ENCODE assay signal across 12 cellular contexts in the genomic region with DNA sequence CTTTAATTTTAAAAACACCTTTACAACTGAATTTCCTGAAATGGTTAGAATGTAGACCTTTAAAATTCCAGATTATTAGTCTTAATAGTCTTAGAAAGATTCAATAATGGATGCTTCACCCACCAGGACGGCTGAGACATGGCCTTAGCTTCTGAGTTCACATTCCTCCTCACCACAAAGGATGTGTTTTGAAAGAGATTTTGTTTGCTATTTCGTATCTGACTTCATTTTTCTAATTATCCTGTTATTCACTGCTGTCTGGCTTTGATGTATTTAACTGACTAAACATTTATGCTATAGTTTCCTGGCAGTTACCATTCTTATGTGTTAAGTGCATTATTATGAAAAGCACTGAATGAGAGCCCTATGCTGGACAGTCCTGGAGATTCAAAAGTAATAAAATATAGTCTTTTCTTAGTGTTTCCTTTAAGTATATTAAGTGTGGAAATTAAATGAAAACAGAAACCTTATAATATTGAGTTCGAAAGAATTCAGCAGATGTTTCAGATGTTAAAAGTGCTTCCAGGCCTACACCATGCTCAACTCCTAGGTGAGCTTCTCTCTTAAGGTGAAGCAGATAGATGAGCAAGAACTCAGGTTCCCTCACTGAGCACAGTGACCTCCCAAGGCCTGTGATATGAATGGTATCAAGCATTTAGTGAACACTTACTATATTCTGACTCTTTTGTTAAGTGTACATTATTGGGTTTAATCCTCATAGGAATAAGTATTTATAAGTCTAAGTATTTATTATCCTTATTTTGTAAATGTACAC.
DNase-seq lines count a peak whose midpoint lies in the region; ATAC-seq and TF ChIP-seq lines count a peak whose summit lies in the region.
"Had no signal": no experiment of that assay in that cellular context is flagged by ENCODE, and none has a peak within 500 bp of the region (broad histone marks: within the 10 kb centered on the region; RNA-seq: fewer than 3 reads in every experiment).

No MANE protein-coding gene starts in this region.

- no peaks in the 10 kb centered on the region for H3K27me3 ChIP-seq in brain microvascular endothelial cell (replicated peaks)

- no peak overlapping the region for H3K4me3 ChIP-seq in brain microvascular endothelial cell (ENCODE audit: low read depth, low read length)

- no peak for TF ChIP-seq CTCF in brain microvascular endothelial cell (IDR thresholded peaks at IDR 0.05; ENCODE audit: low read depth, low read length, missing control alignments)

- ATAC-seq in GM18870 (IDR thresholded peaks at IDR 0.05; ENCODE audit: unreplicated experiment), result no peak
- ATAC-seq: effector memory CD8-positive, alpha-beta T cell had no signal

- no peaks in the 10 kb centered on the region for H3K36me3 ChIP-seq in brain microvascular endothelial cell (replicated peaks)

- in situ Hi-C loops in brain microvascular endothelial cell (cut with HindIII; ENCODE audit: low pct_ligation_motif_present, low sequenced_read_pairs), result no loop called here

- peak overlapping the region; percentile 21 for H3K27ac ChIP-seq in brain microvascular endothelial cell

- DNase-seq in AG20443 (ENCODE audit: low spot score) (peak; percentile 43), HS-5 (ENCODE audit: low read depth) (peak; percentile 60), brain microvascular endothelial cell (peak; percentile 56), kidney glomerular epithelial cell (lab: John Stamatoyannopoulos, UW) (peak; percentile 50), NCI-H2171 treated with DMSO at 0.1 percent for 48 hours (lab: John Stamatoyannopoulos, UW) (no peak)
- no peak for DNase-seq in activated CD4-positive, alpha-beta T cell treated with anti-CD3 and anti-CD28 coated beads for 1 hour
- no peak for DNase-seq in stimulated activated CD4-positive, alpha-beta T cell treated with anti-CD3 and anti-CD28 coated beads, Interleukin-1b, Interleukin-23, amount 100 ng/mL, for 48 hours
- DNase-seq: activated naive CD8-positive, alpha-beta T cell treated with anti-CD3 and anti-CD28 coated beads, Interleukin-2, amount 10 ng/mL, durations not matched to agents 7 days and 5 days; effector memory CD8-positive, alpha-beta T cell; GOT3; T1000 had no signal

Comparison
In these comparisons a context has a peak if more than half of its experiments do, and no peak if none do; other contexts are left out.
1. DNase-seq: peak in AG20443 (single experiment), HS-5 (single experiment), brain microvascular endothelial cell (single experiment) and kidney glomerular epithelial cell (single experiment); none in activated CD4-positive, alpha-beta T cell treated with anti-CD3 and anti-CD28 coated beads for 1 hour (single experiment), stimulated activated CD4-positive, alpha-beta T cell treated with anti-CD3 and anti-CD28 coated beads, Interleukin-1b, Interleukin-23, amount 100 ng/mL, for 48 hours (single experiment) and NCI-H2171 treated with DMSO at 0.1 percent for 48 hours (single experiment).